Comparison of ENCODE assay signal across 16 cellular contexts in genomic region chr9:123795336-123795735, GRCh38.
DNase-seq lines count a peak whose midpoint lies in the region; ATAC-seq and TF ChIP-seq lines count a peak whose summit lies in the region.
"Had no signal": no experiment of that assay in that cellular context is flagged by ENCODE, and none has a peak within 500 bp of the region (broad histone marks: within the 10 kb centered on the region; RNA-seq: fewer than 3 reads in every experiment).

No MANE protein-coding gene starts in this region.

- no peak overlapping the region for H3K4me3 Mint-ChIP-seq in neural progenitor cell
- H3K4me3 Mint-ChIP-seq: CD4-positive, alpha-beta T cell; GM23338; HFFc6 had no signal

- H3F3A ChIP-seq in neural progenitor cell (ENCODE audit: low read depth) (peaks cover 3% of the 10 kb centered on the region), SK-N-SH (replicated peaks; ENCODE audit: insufficient read depth) (no peaks in the 10 kb centered on the region)

- no peak overlapping the region for H3K27ac Mint-ChIP-seq in neural progenitor cell
- H3K27ac Mint-ChIP-seq: CD4-positive, alpha-beta T cell; GM23338; HFFc6 had no signal

- no peak for TF ChIP-seq RAD21 in SK-N-SH (IDR thresholded peaks at IDR 0.05; ENCODE audit: low read length)

- no peak for TF ChIP-seq CTCF in HEK293 (tag by site-specific recombination; IDR thresholded peaks at IDR 0.05)
- no peak for TF ChIP-seq CTCF in choroid plexus epithelial cell (conservative IDR thresholded peaks at IDR 0.05; ENCODE audit: low read depth, low read length)
- no peak for TF ChIP-seq CTCF in neural progenitor cell (IDR thresholded peaks at IDR 0.05)
- no peak for TF ChIP-seq CTCF in SK-N-SH (IDR thresholded peaks at IDR 0.05)
- no peak for TF ChIP-seq CTCF in coronary artery (IDR thresholded peaks at IDR 0.05)

- H3K79me2 ChIP-seq in neural progenitor cell (ENCODE audit: low read depth) (peaks cover 42% of the 10 kb centered on the region), SK-N-SH (ENCODE audit: insufficient read depth) (no peaks in the 10 kb centered on the region)

- H3K27me3 ChIP-seq in neural progenitor cell (no peaks in the 10 kb centered on the region), SK-N-SH (ENCODE audit: insufficient read depth) (no peaks in the 10 kb centered on the region)
- H3K27me3 ChIP-seq: BLaER1 treated with 17β-estradiol and CSF1 and Interleukin-3, amounts not matched to agents 10 nM and 100 nM had no signal

- no peaks in the 10 kb centered on the region for H3K27me3 Mint-ChIP-seq in neural progenitor cell (ENCODE audit: insufficient read depth, low read depth)
- H3K27me3 Mint-ChIP-seq: CD4-positive, alpha-beta T cell had no signal

- no peaks in the 10 kb centered on the region for H3K9me2 ChIP-seq in SK-N-SH

- H3K36me3 Mint-ChIP-seq in neural progenitor cell = no peaks in the 10 kb centered on the region

- no peak for TF ChIP-seq EP300 in SK-N-SH (IDR thresholded peaks at IDR 0.05; ENCODE audit: borderline replicate concordance in 1 of 2, low read depth in 1 of 2, low read length in 1 of 2)

- H3K9me3 Mint-ChIP-seq in neural progenitor cell = no peaks in the 10 kb centered on the region
- H3K9me3 Mint-ChIP-seq: CD4-positive, alpha-beta T cell; GM23338; HFFc6 had no signal

- H3K4me1 Mint-ChIP-seq in neural progenitor cell = peaks cover 13% of the 10 kb centered on the region

- H2AFZ ChIP-seq in neural progenitor cell (replicated peaks) (no peak overlapping the region), SK-N-SH (ENCODE audit: low read depth) (no peak overlapping the region)
- H2AFZ ChIP-seq: GM23338 had no signal

- H4K20me1 ChIP-seq in neural progenitor cell (ENCODE audit: low read depth) (no peaks in the 10 kb centered on the region), SK-N-SH (ENCODE audit: insufficient read depth) (no peaks in the 10 kb centered on the region)

- 98% methylated on average over 7 of the region's 7 CpGs for WGBS in SK-N-SH (ENCODE audit: low lambda C conversion rate)

- H3K9me3 ChIP-seq in HEK293 (ENCODE audit: control insufficient read depth, insufficient read depth, low read depth, low read length) = no peaks in the 10 kb centered on the region
- H3K9me3 ChIP-seq in SK-N-MC (ENCODE audit: low read depth, low read length) = no peaks in the 10 kb centered on the region
- no peaks in the 10 kb centered on the region for H3K9me3 ChIP-seq in neural progenitor cell (ENCODE audit: low read depth)
- H3K9me3 ChIP-seq in SK-N-SH = no peaks in the 10 kb centered on the region
- H3K9me3 ChIP-seq: HAP-1 had no signal

- H3K9ac ChIP-seq in SK-N-MC (ENCODE audit: insufficient read length) (no peak overlapping the region), neural progenitor cell (no peak overlapping the region), SK-N-SH (no peak overlapping the region)
- H3K9ac ChIP-seq: BLaER1 treated with 17β-estradiol and CSF1 and Interleukin-3, amounts not matched to agents 10 nM and 100 nM had no signal

- no peak for ATAC-seq in GM21423 (IDR thresholded peaks at IDR 0.05; ENCODE audit: unreplicated experiment)
- ATAC-seq: GM23338 had no signal

- H3K4me3 ChIP-seq in HEK293 (ENCODE audit: low read depth, low read length) = no peak overlapping the region
- H3K4me3 ChIP-seq in SK-N-MC = no peak overlapping the region
- no peak overlapping the region for H3K4me3 ChIP-seq in choroid plexus epithelial cell (ENCODE audit: low read depth, low read length)
- H3K4me3 ChIP-seq in skeletal muscle cell (ENCODE audit: low read depth, low read length) = no peak overlapping the region
- H3K4me3 ChIP-seq in neural progenitor cell = no peak overlapping the region
- H3K4me3 ChIP-seq in SK-N-SH (ENCODE audit: low read depth in 2 of 2, low read length in 1 of 2) = no peak overlapping the region
- H3K4me3 ChIP-seq in coronary artery = no peak overlapping the region
- H3K4me3 ChIP-seq: BLaER1 treated with 17β-estradiol and CSF1 and Interleukin-3, amounts not matched to agents 10 nM and 100 nM; GM23338; HAP-1 had no signal

- H3K27ac ChIP-seq in HEK293 (ENCODE audit: extremely low read depth, low read depth, low read length) (no peak overlapping the region), SK-N-MC (0 out of 2 replicates have a peak overlapping the region, but pooled peaks have one; percentile 17), neural progenitor cell (no peak overlapping the region), SK-N-SH (ENCODE audit: low read depth in 2 of 2, low read length in 1 of 2) (no peak overlapping the region), coronary artery (no peak overlapping the region)
- H3K27ac ChIP-seq: BLaER1 treated with 17β-estradiol and CSF1 and Interleukin-3, amounts not matched to agents 10 nM and 100 nM had no signal

- CTCF ChIA-PET in HEK293 (lab: Yijun Ruan, JAX) (no interaction called here), SK-N-SH (lab: Yijun Ruan, JAX) (interaction anchor here (0.7 kb wide), 1 partner anchor 12 kb away, joined by 3 read pairs; no protein-coding TSS in a partner anchor)

- DNase-seq in SK-N-MC (ENCODE audit: low read depth, low spot score) = no peak
- DNase-seq in choroid plexus epithelial cell (ENCODE audit: low read depth) = peak; percentile 79
- peak; percentile 14 for DNase-seq in skeletal muscle cell (ENCODE audit: low read depth)
- no peak for DNase-seq in neural progenitor cell (ENCODE audit: low spot score)
- DNase-seq in SK-N-SH = no peak
- no peak for DNase-seq in coronary artery (ENCODE audit: low spot score)
- DNase-seq: ACHN; Calu3; CD4-positive, alpha-beta T cell; DMS 273 treated with DMSO at 0.1 percent for 48 hours; HFFc6 had no signal

- POLR2A ChIA-PET in HEK293 (lab: Yijun Ruan, JAX) (no interaction called here), SK-N-SH (lab: Yijun Ruan, JAX) (no interaction called here)

- H3K36me3 ChIP-seq in HEK293 (ENCODE audit: control insufficient read depth in 2 of 2, insufficient read depth in 1 of 2, low read length in 2 of 2) = no peaks in the 10 kb centered on the region
- H3K36me3 ChIP-seq in SK-N-MC (ENCODE audit: insufficient read depth, low read length) = no peaks in the 10 kb centered on the region
- H3K36me3 ChIP-seq in neural progenitor cell = no peaks in the 10 kb centered on the region
- no peaks in the 10 kb centered on the region for H3K36me3 ChIP-seq in SK-N-SH (replicated peaks in 1 of 2; ENCODE audit: control insufficient read depth in 1 of 2, insufficient read depth in 2 of 2, low read length in 1 of 2)
- H3K36me3 ChIP-seq: HAP-1 had no signal

- H3K4me2 ChIP-seq in neural progenitor cell (no peak overlapping the region), SK-N-SH (no peak overlapping the region)
- H3K4me2 ChIP-seq: GM23338 had no signal

- H3K4me1 ChIP-seq in HEK293 (ENCODE audit: control insufficient read depth, insufficient read depth, low read length) (peaks cover 3% of the 10 kb centered on the region; the same call in 1 of the 2 replicates), neural progenitor cell (peaks cover 4% of the 10 kb centered on the region), SK-N-SH (ENCODE audit: control insufficient read depth in 1 of 2, insufficient read depth in 2 of 2, low read depth in 1 of 2, low read length in 1 of 2) (peaks cover 4 to 7% of the 10 kb centered on the region in 2 experiments; a peak in 2 of 4 replicates)
- H3K4me1 ChIP-seq: HAP-1 had no signal

TF ChIP-seq in HEK293, 187 proteins besides CTCF, POLR2A, EP300 and RAD21:
- TF ChIP-seq RBAK (tag by site-specific recombination; IDR thresholded peaks at IDR 0.05) (no peak), ZNF366 (tag by site-specific recombination; conservative IDR thresholded peaks at IDR 0.05) (no peak), PRDM6 (tag by site-specific recombination; IDR thresholded peaks at IDR 0.05) (peak; percentile 17; the same call in 1 of the 2 replicates), ZNF654 (tag by site-specific recombination; IDR thresholded peaks at IDR 0.05; ENCODE audit: low read depth) (no peak), ZFHX2 (tag by site-specific recombination; conservative IDR thresholded peaks at IDR 0.05) (no peak)

TF ChIP-seq in SK-N-SH, 30 proteins besides CTCF, POLR2A, EP300 and RAD21 (continues in another document):
- TF ChIP-seq USF1 (IDR thresholded peaks at IDR 0.05; ENCODE audit: borderline replicate concordance, low read depth) = no peak
- no peak for TF ChIP-seq RXRA (IDR thresholded peaks at IDR 0.05; ENCODE audit: borderline replicate concordance, low read depth)
- TF ChIP-seq ELF1 (IDR thresholded peaks at IDR 0.05) = no peak
- no peak for TF ChIP-seq SMC3 (IDR thresholded peaks at IDR 0.05; ENCODE audit: low read depth, low read length)
- TF ChIP-seq FOSL2 (IDR thresholded peaks at IDR 0.05; ENCODE audit: borderline replicate concordance, low read depth) = no peak
- no peak for TF ChIP-seq MXI1 (IDR thresholded peaks at IDR 0.05; ENCODE audit: low read depth, low read length)
- TF ChIP-seq USF2 (IDR thresholded peaks at IDR 0.05; ENCODE audit: borderline replicate concordance, low read depth, low read length) = no peak
- no peak for TF ChIP-seq RCOR1 (IDR thresholded peaks at IDR 0.05; ENCODE audit: low read length)
- TF ChIP-seq CHD2 (IDR thresholded peaks at IDR 0.05; ENCODE audit: low read length, partially characterized antibody) = no peak
- no peak for TF ChIP-seq RFX5 (IDR thresholded peaks at IDR 0.05; ENCODE audit: low read length)
- no peak for TF ChIP-seq YY1 (IDR thresholded peaks at IDR 0.05; ENCODE audit: low read depth)
- TF ChIP-seq PBX3 (IDR thresholded peaks at IDR 0.05) = no peak

Comparison
In these comparisons a context has a peak if more than half of its experiments do, and no peak if none do; other contexts are left out.
1. DNase-seq: peak in choroid plexus epithelial cell (single experiment) and skeletal muscle cell (single experiment); none in SK-N-MC (single experiment), neural progenitor cell (single experiment), SK-N-SH (single experiment) and coronary artery (single experiment).